Comparison of ENCODE assay signal across 8 cellular contexts in genomic region chr12:133130808-133131128, GRCh38. TPM values are rescaled to one million over a fixed set of nuclear protein-coding genes. Genes with fewer than 3 reads are reported as not detected.
A peak's percentile ranks its signal among the peaks of the same experiment; 100 is the strongest.
DNase-seq lines count a peak whose midpoint lies in the region; ATAC-seq and TF ChIP-seq lines count a peak whose summit lies in the region.

No MANE protein-coding gene starts in this region.

- ATAC-seq in T-cell (replicated peaks in 1 of 4): peak in 3 of 4 experiments; percentile 1 to 35 (median 2)
- ATAC-seq in effector memory CD8-positive, alpha-beta T cell (replicated peaks): peak; percentile 9

- no peak overlapping the region for H4K8ac ChIP-seq in H9 (replicated peaks; ENCODE audit: insufficient read length, low read depth, low read length)

- TF ChIP-seq POLR2A in tibial nerve (IDR thresholded peaks at IDR 0.05): no peak

- H3K9me3 ChIP-seq in H9 (ENCODE audit: control insufficient read depth, low read depth, low read length): peaks cover 37% of the 10 kb centered on the region
- H3K9me3 ChIP-seq in mucosa of rectum (ENCODE audit: control insufficient read depth in 2 of 2, low read length in 2 of 2): peaks cover 23 to 38% of the 10 kb centered on the region in 2 donors
- peaks cover 0 to 76% (median 30%) of the 10 kb centered on the region in 4 donors for H3K9me3 ChIP-seq in tibial nerve

- no peak overlapping the region for H3K4ac ChIP-seq in H9 (ENCODE audit: low read depth, low read length)

- peaks cover 8 to 11% of the 10 kb centered on the region in 2 experiments for H3K4me1 Mint-ChIP-seq in H9
- H3K4me1 Mint-ChIP-seq in T-cell: peaks cover 19 to 29% (median 22%) of the 10 kb centered on the region in 3 donors
- H3K4me1 Mint-ChIP-seq in effector memory CD8-positive, alpha-beta T cell (ENCODE audit: low read depth in 2 of 2): peaks cover 13 to 20% of the 10 kb centered on the region in 2 donors

- H3K14ac ChIP-seq in H9 (ENCODE audit: insufficient read depth, low read length): peak overlapping the region; percentile 89

- H3K36me3 Mint-ChIP-seq in H9 (ENCODE audit: insufficient read depth in 1 of 3, low read depth in 3 of 3) (peaks cover 66 to 80% (median 79%) of the 10 kb centered on the region in 3 experiments), T-cell (peaks cover 69% of the 10 kb centered on the region)
- H3K36me3 Mint-ChIP-seq in effector memory CD8-positive, alpha-beta T cell (ENCODE audit: insufficient read depth): peaks cover 38% of the 10 kb centered on the region

- H3T11ph ChIP-seq in H9 (ENCODE audit: low read length): peak overlapping the region; percentile 48

- no peak overlapping the region for H4K91ac ChIP-seq in H9 (ENCODE audit: insufficient read length, low read depth, low read length)

- H4K20me1 ChIP-seq in H9 (ENCODE audit: control insufficient read depth, insufficient read depth, insufficient read length): no peaks in the 10 kb centered on the region

- peaks cover 4% of the 10 kb centered on the region for H3K23me2 ChIP-seq in H9 (ENCODE audit: insufficient read length, low read depth, low read length, poor library complexity, severe bottlenecking)

- no peaks in the 10 kb centered on the region for H3K27me3 ChIP-seq in H9 (ENCODE audit: insufficient read depth, low read length)
- H3K27me3 ChIP-seq in mucosa of rectum (ENCODE audit: control insufficient read depth in 2 of 2, insufficient read depth in 2 of 2, low read length in 2 of 2): no peaks in the 10 kb centered on the region
- no peaks in the 10 kb centered on the region for H3K27me3 ChIP-seq in tibial nerve

- H3K36me3 ChIP-seq in mucosa of rectum (ENCODE audit: control insufficient read depth in 2 of 2, insufficient read depth in 2 of 2, low read length in 2 of 2): peaks cover 15 to 24% of the 10 kb centered on the region in 2 donors
- H3K36me3 ChIP-seq in tibial nerve: peaks cover 4 to 71% (median 6%) of the 10 kb centered on the region in 3 donors

- no peak overlapping the region for H2AFZ ChIP-seq in H9 (ENCODE audit: low read length)

- H2BK5ac ChIP-seq in H9 (ENCODE audit: insufficient read length, low read length): no peak overlapping the region

- H3K27ac Mint-ChIP-seq in H9: peak overlapping the region; percentile 98 to 100 (median 99)
- H3K27ac Mint-ChIP-seq in T-cell: peak overlapping the region; percentile 97 to 98
- H3K27ac Mint-ChIP-seq in effector memory CD8-positive, alpha-beta T cell: peak overlapping the region; percentile 98 to 99

- H3K4me3 Mint-ChIP-seq in H9: peak overlapping the region; percentile 93
- H3K4me3 Mint-ChIP-seq in T-cell: peak overlapping the region; percentile 92 to 97 (median 92)
- peak overlapping the region; percentile 93 to 95 for H3K4me3 Mint-ChIP-seq in effector memory CD8-positive, alpha-beta T cell

- H2AK5ac ChIP-seq in H9 (ENCODE audit: insufficient read length, low read length): no peak overlapping the region

- WGBS in H9 (ENCODE audit: extremely low coverage, insufficient read length, low lambda C conversion rate): no CpG with 5 or more reads among the region's 17 CpGs
- WGBS in tibial nerve, 2 donors: 1% methylated on average over 17 of the region's 17 CpGs

- H3K9ac ChIP-seq in H9 (ENCODE audit: extremely low read depth, insufficient read length, low read length) (peak overlapping the region; percentile 95), mucosa of rectum (ENCODE audit: low read depth in 1 of 2, low read length in 2 of 2) (peak overlapping the region; percentile 77 to 87)

- H3K27me3 Mint-ChIP-seq in H9 (ENCODE audit: low read depth) (no peaks in the 10 kb centered on the region; the same call in 1 of the 2 replicates), T-cell (no peaks in the 10 kb centered on the region)
- H3K27me3 Mint-ChIP-seq in effector memory CD8-positive, alpha-beta T cell: no peaks in the 10 kb centered on the region

- H2BK12ac ChIP-seq in H9 (ENCODE audit: insufficient read length, low read depth, low read length): no peak overlapping the region

- H2BK120ac ChIP-seq in H9 (ENCODE audit: low read depth, low read length, poor library complexity, severe bottlenecking): no peak overlapping the region

- H3K4me3 ChIP-seq in mucosa of rectum (ENCODE audit: low read length in 2 of 2) (peak overlapping the region; percentile 89 to 98), tibial nerve (peak overlapping the region; percentile 90 to 96 (median 92))

- H2BK15ac ChIP-seq in H9 (ENCODE audit: low read depth, low read length): no peak overlapping the region

- H4K5ac ChIP-seq in H9 (ENCODE audit: insufficient read length, low read depth, low read length): peak overlapping the region; percentile 69

- no peaks in the 10 kb centered on the region for H3K79me1 ChIP-seq in H9 (ENCODE audit: insufficient read depth, low read depth, low read length, poor library complexity, severe bottlenecking)

- no peak overlapping the region for H3K23ac ChIP-seq in H9 (ENCODE audit: insufficient read length, low read depth, low read length)

- TF ChIP-seq CTCF in H9 (conservative IDR thresholded peaks at IDR 0.05) (no peak), tibial nerve (IDR thresholded peaks at IDR 0.05) (no peak)

- H3K4me2 ChIP-seq in H9 (ENCODE audit: insufficient read depth, insufficient read length, low read length): peak overlapping the region; percentile 85

- H3K9me3 Mint-ChIP-seq in H9 (peaks cover 59 to 82% of the 10 kb centered on the region in 2 experiments), T-cell (peaks cover 25 to 48% (median 28%) of the 10 kb centered on the region in 3 donors)
- H3K9me3 Mint-ChIP-seq in effector memory CD8-positive, alpha-beta T cell: peaks cover 15 to 26% of the 10 kb centered on the region in 2 donors

- POLR2A ChIA-PET in T-cell (lab: Charles Lee): interaction anchor here in 1 of 2 donors (0.6 to 2.9 kb wide), 5 partner anchors 9 to 218 kb away, joined by 3 to 16 read pairs (median 5); partner anchors contain the start of genes ZNF140 and ZNF26

- H3K79me2 ChIP-seq in H9 (ENCODE audit: insufficient read depth, low read length): peaks cover 3% of the 10 kb centered on the region; the same call in 1 of the 2 replicates

- CTCF ChIA-PET in T-cell (lab: Charles Lee): interaction anchor here (0.6 to 1.9 kb wide), 3 partner anchors 49 to 174 kb away, joined by 3 to 5 read pairs (median 3); partner anchors contain the start of gene ZNF268 (in 1 of the 2)

- peak; percentile 41 for DNase-seq in COR-L47 (lab: John Stamatoyannopoulos, UW)
- DNase-seq in H9: no peak
- peak in 24 of 34 experiments; percentile 32 to 72 (median 58) for DNase-seq in T-cell
- DNase-seq in effector memory CD8-positive, alpha-beta T cell: peak in 1 of 3 experiments; percentile 33
- DNase-seq in tibial nerve (ENCODE audit: low spot score in 2 of 2): peak in 1 of 2 donors; percentile 43
- DNase-seq in MV-4-11 (lab: John Stamatoyannopoulos, UW): no peak
- DNase-seq in HuH-7.5 (ENCODE audit: low spot score): no peak

- no peak overlapping the region for H2BK20ac ChIP-seq in H9 (ENCODE audit: low read depth, low read length, poor library complexity, severe bottlenecking)

- H3K4me1 ChIP-seq in H9 (ENCODE audit: insufficient read depth, low read length) (no peaks in the 10 kb centered on the region), mucosa of rectum (ENCODE audit: control insufficient read depth in 2 of 2, insufficient read depth in 2 of 2, low read length in 2 of 2) (peaks cover 0 to 2% of the 10 kb centered on the region in 2 donors), tibial nerve (peaks cover 0 to 14% (median 3%) of the 10 kb centered on the region in 4 donors)

- TF ChIP-seq EP300 in tibial nerve (IDR thresholded peaks at IDR 0.05): peak in 1 of 2 donors; percentile 18

- H3K27ac ChIP-seq in H9 (ENCODE audit: insufficient read length, low read depth, low read length) (peak overlapping the region; percentile 73), mucosa of rectum (ENCODE audit: low read depth in 2 of 2, low read length in 2 of 2) (peak overlapping the region; percentile 88 to 96), tibial nerve (peak overlapping the region; percentile 91 to 97 (median 96))

- peak overlapping the region; percentile 97 for H3K18ac ChIP-seq in H9 (ENCODE audit: insufficient read length, low read depth, low read length)

- H3K56ac ChIP-seq in H9 (ENCODE audit: insufficient read length, low read depth, low read length): no peak overlapping the region

RNA-seq across cellular contexts. Expression of gene ZNF10, which starts 0.3 kb away (rescaled TPM):
- 15.3 and 17.3 TPM in 2 replicates for total RNA-seq in H9 (2021)
- 10 to 100 TPM; 11.7 to 46.6 (median 15.6) TPM for total RNA-seq in T-cell
- 10 to 100 TPM in 3 of 4 donors, 1 to 10 TPM in 1; 5.7 to 33.1 (median 16.2) TPM for total RNA-seq in tibial nerve

RNA-seq across cellular contexts. Expression of gene ZNF891, which starts 0.7 kb away (rescaled TPM):
- total RNA-seq in H9 (2021) (1.7 and 2.1 TPM in 2 replicates), T-cell (1 to 10 TPM; 4.9 to 6.0 (median 5.1) TPM), tibial nerve (1 to 10 TPM; 5.1 to 5.9 (median 5.4) TPM)

RNA-seq across cellular contexts. Expression of gene ZNF140, which starts 50.0 kb away (rescaled TPM):
- total RNA-seq in H9 (2021): 19.2 and 21.7 TPM in 2 replicates
- total RNA-seq in T-cell: 10 to 100 TPM; 12.6 to 20.8 (median 20.3) TPM
- total RNA-seq in tibial nerve: 10 to 100 TPM; 11.7 to 16.5 (median 14.1) TPM

RNA-seq across cellular contexts. Expression of gene ZNF268, which starts 50.5 kb away (rescaled TPM):
- total RNA-seq in H9 (2021) (37.6 and 38.2 TPM in 2 replicates), T-cell (10 to 100 TPM; 19.0 to 30.9 (median 27.7) TPM), tibial nerve (10 to 100 TPM; 13.9 to 31.9 (median 18.6) TPM)

Comparison
In these comparisons a context has a peak if more than half of its experiments do, and no peak if none do; other contexts are left out.
1. DNase-seq: peak in COR-L47 (single experiment) and T-cell (24 of 34); none in H9 (single experiment), MV-4-11 (single experiment) and HuH-7.5 (single experiment).
2. Peak in every context shown above with its lines, with median percentiles within 50 percentile points of each other: H3K27ac ChIP-seq, H3K27ac Mint-ChIP-seq and H3K4me3 Mint-ChIP-seq.